13 cellular contexts compared by ENCODE assay signal in the genomic region with DNA sequence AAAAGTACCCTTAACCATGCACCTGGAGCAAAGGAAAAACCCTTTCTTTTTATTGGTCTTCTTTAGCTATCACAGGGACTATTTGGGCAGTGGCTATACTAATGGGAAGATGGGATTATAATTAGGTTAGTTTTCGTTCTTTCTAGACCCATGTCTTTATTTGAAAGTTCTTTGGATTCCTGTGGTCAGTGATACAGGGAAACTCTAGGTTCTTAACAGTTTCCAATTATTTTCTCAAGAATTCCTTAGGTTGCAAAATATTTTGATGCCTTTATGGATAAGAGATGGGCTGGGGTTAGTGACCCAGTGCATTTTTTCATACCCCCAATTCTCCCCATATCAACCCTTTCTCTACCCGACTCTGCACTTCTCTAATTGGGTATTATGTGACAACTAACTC. TPM values are rescaled to one million over a fixed set of nuclear protein-coding genes. Genes with fewer than 3 reads are reported as not detected.
A peak's percentile ranks its signal among the peaks of the same experiment; 100 is the strongest.
DNase-seq lines count a peak whose midpoint lies in the region; ATAC-seq and TF ChIP-seq lines count a peak whose summit lies in the region.
"Had no signal": no experiment of that assay in that cellular context is flagged by ENCODE, and none has a peak within 500 bp of the region (broad histone marks: within the 10 kb centered on the region; RNA-seq: fewer than 3 reads in every experiment).

No MANE protein-coding gene starts in this region.

- H3K4me3 ChIP-seq in heart left ventricle (no peak overlapping the region), SK-N-MC (peak overlapping the region; percentile 55), fibroblast of mammary gland (ENCODE audit: control insufficient read depth, low read depth, low read length) (no peak overlapping the region), smooth muscle cell (no peak overlapping the region)
- H3K4me3 ChIP-seq: gastroesophageal sphincter had no signal

- in situ Hi-C loops in G401 (cut with HindIII; ENCODE audit: low sequenced_read_pairs), result no loop called here

- H3K36me3 ChIP-seq in heart left ventricle (no peaks in the 10 kb centered on the region), SK-N-MC (ENCODE audit: insufficient read depth, low read length) (no peaks in the 10 kb centered on the region), smooth muscle cell (ENCODE audit: low read depth) (no peaks in the 10 kb centered on the region)
- H3K36me3 ChIP-seq: BE2C, gastroesophageal sphincter, neutrophil had no signal

- H3K9ac ChIP-seq in SK-N-MC (ENCODE audit: insufficient read length) (no peak overlapping the region), smooth muscle cell (ENCODE audit: low read depth) (no peak overlapping the region)
- H3K9ac ChIP-seq: KMS-11 had no signal

- H3K4me2 ChIP-seq in smooth muscle cell, result peak overlapping the region; percentile 61
- H3K4me2 ChIP-seq: KMS-11 had no signal

- ATAC-seq in heart left ventricle (no peak), left ventricle myocardium superior (no peak)
- ATAC-seq: gastroesophageal sphincter had no signal

- WGBS in heart left ventricle, 4 donors, result 58 to 74% (median 69%) methylated on average over 2 of the region's 2 CpGs
- WGBS in smooth muscle cell (ENCODE audit: low lambda C conversion rate), result 41% methylated on average over 2 of the region's 2 CpGs

- H2AFZ ChIP-seq in smooth muscle cell (ENCODE audit: low read depth), result no peak overlapping the region

- H3K27me3 ChIP-seq in heart left ventricle (no peaks in the 10 kb centered on the region), smooth muscle cell (ENCODE audit: low read depth) (no peaks in the 10 kb centered on the region)
- H3K27me3 ChIP-seq: BE2C, gastroesophageal sphincter, neutrophil had no signal

- H3K27ac ChIP-seq in heart left ventricle (peak overlapping the region in 7 of 12 donors; percentile 2 to 60 (median 47)), SK-N-MC (peak overlapping the region; percentile 95), smooth muscle cell (ENCODE audit: low read depth) (peak overlapping the region; percentile 14)
- H3K27ac ChIP-seq: gastroesophageal sphincter, KMS-11 had no signal

- no peak for TF ChIP-seq CTCF in heart left ventricle (IDR thresholded peaks at IDR 0.05)
- no peak for TF ChIP-seq CTCF in fibroblast of mammary gland (conservative IDR thresholded peaks at IDR 0.05; ENCODE audit: control insufficient read depth, insufficient read depth, low read depth, low read length)
- no peak for TF ChIP-seq CTCF in smooth muscle cell (IDR thresholded peaks at IDR 0.05; ENCODE audit: borderline replicate concordance, insufficient read depth, poor library complexity, severe bottlenecking)

- H3K4me1 ChIP-seq in heart left ventricle, result peaks cover 11 to 86% (median 71%) of the 10 kb centered on the region in 12 donors
- H3K4me1 ChIP-seq in smooth muscle cell (ENCODE audit: low read depth), result peaks cover 15% of the 10 kb centered on the region

- H3F3A ChIP-seq in smooth muscle cell (ENCODE audit: low read depth), result peaks cover 10% of the 10 kb centered on the region

- intact Hi-C loops in heart left ventricle (cut with DNase I), result no loop called here
- intact Hi-C loops in left ventricle myocardium superior (cut with micrococcal nuclease), result no loop called here

- TF ChIP-seq POLR2A in heart left ventricle (IDR thresholded peaks at IDR 0.05), result no peak

- H3K79me2 ChIP-seq in smooth muscle cell (ENCODE audit: low read depth), result peaks cover 90% of the 10 kb centered on the region

- H3K9me3 ChIP-seq in heart left ventricle (no peaks in the 10 kb centered on the region), SK-N-MC (ENCODE audit: low read depth, low read length) (no peaks in the 10 kb centered on the region), smooth muscle cell (replicated peaks; ENCODE audit: low read depth) (no peaks in the 10 kb centered on the region)
- H3K9me3 ChIP-seq: BE2C, gastroesophageal sphincter, neutrophil had no signal

- DNase-seq in heart left ventricle, result no peak
- DNase-seq in left ventricle myocardium superior, result no peak
- DNase-seq in SK-N-MC (ENCODE audit: low read depth, low spot score), result no peak
- peak; percentile 29 for DNase-seq in fibroblast of mammary gland (ENCODE audit: low read depth)
- DNase-seq in smooth muscle cell (lab: John Stamatoyannopoulos, UW; ENCODE audit: unreplicated experiment), result no peak
- no peak for DNase-seq in DMS53 treated with DMSO at 0.1 percent for 48 hours (lab: John Stamatoyannopoulos, UW; ENCODE audit: unreplicated experiment)
- DNase-seq in G401 (ENCODE audit: low spot score), result no peak
- DNase-seq in activated CD8-positive, alpha-beta memory T cell treated with anti-CD3 and anti-CD28 coated beads, Interleukin-2, amount 50 U/mL, for 48 hours, result no peak
- DNase-seq: activated CD4-positive, CD25-positive, alpha-beta regulatory T cell; BE2C had no signal

- H4K20me1 ChIP-seq in smooth muscle cell (ENCODE audit: low read depth), result peaks cover 90% of the 10 kb centered on the region

RNA-seq across cellular contexts. Expression of gene ADD3, which starts 49.0 kb away (rescaled TPM):
- total RNA-seq in heart left ventricle, result 100 to 1,000 TPM in 5 of 9 donors, 10 to 100 TPM in 4; 47.9 to 659 (median 103) TPM
- polyA plus RNA-seq in heart left ventricle, result 10 to 100 TPM; 28.8 to 51.8 TPM
- total RNA-seq in left ventricle myocardium superior, result 117 TPM
- 154 and 155 TPM in 2 replicates for total RNA-seq in smooth muscle cell
- polyA plus RNA-seq in smooth muscle cell, result 66.3 and 75.0 TPM in 2 replicates
- 58.2 and 69.6 TPM in 2 replicates for total RNA-seq in G401 (2014; rRNA removed; shearing (Covaris generic))

Comparison
In these comparisons a context has a peak if more than half of its experiments do, and no peak if none do; other contexts are left out.
1. H3K27ac ChIP-seq: peak in every context shown above with its lines; median percentile 95 in SK-N-MC; 47 in heart left ventricle; 14 in smooth muscle cell.